ENCODE assay signal across 25 cellular contexts in genomic region chr12:80860206-80860605, GRCh38.
"Had no signal": no experiment of that assay in that cellular context is flagged by ENCODE, and none has a peak within 500 bp of the region (broad histone marks: within the 10 kb centered on the region; RNA-seq: fewer than 3 reads in every experiment).

No MANE protein-coding gene starts in this region.

- H3K79me2 ChIP-seq: hepatocyte had no signal

- DNase-seq: activated CD4-positive, alpha-beta memory T cell treated with anti-CD3 and anti-CD28 coated beads, Interleukin-2, amount 10 ng/mL, durations not matched to agents 7 days and 5 days; activated CD4-positive, alpha-beta T cell treated with anti-CD3 and anti-CD28 coated beads, Interleukin-2, amount 10 ng/mL, durations not matched to agents 24 days and 14 days; activated CD8-positive, alpha-beta memory T cell treated with anti-CD3 and anti-CD28 coated beads, Interleukin-2, amount 50 U/mL, for 48 hours; activated gamma-delta T cell treated with Interleukin-2 at 50 U/mL for 16 hours; activated naive CD4-positive, alpha-beta T cell treated with anti-CD3 and anti-CD28 coated beads, Interleukin-2, amount 50 U/mL, for 16 hours; activated T-cell treated with anti-CD3 and anti-CD28 coated beads, Interleukin-2, amount 50 U/mL, for 24 hours; endodermal cell; gastrocnemius medialis; left cardiac atrium; left ventricle myocardium superior; naive B cell; nephron progenitor cell; ovary; right lobe of liver; stimulated activated CD4-positive, alpha-beta T cell treated with anti-CD3 and anti-CD28 coated beads, Interleukin-12 subunit alpha, Interleukin-12 subunit beta, amount 100 ng/mL, for 4 hours; stimulated activated CD4-positive, alpha-beta T cell treated with anti-CD3 and anti-CD28 coated beads, Interleukin-4, amount 100 ng/mL, for 1 hour; substantia nigra; T-helper 17 cell; T1000; upper lobe of right lung; WERI-Rb-1 had no signal

- H3K4me2 ChIP-seq: hepatocyte had no signal

- H2AFZ ChIP-seq: hepatocyte had no signal

- H3K4me3 ChIP-seq: gastrocnemius medialis, hepatocyte, ovary, right lobe of liver, skin epidermis, upper lobe of right lung had no signal

- H3K27me3 ChIP-seq: gastrocnemius medialis, hepatocyte, ovary, right lobe of liver, upper lobe of right lung had no signal

- H3K27ac ChIP-seq: gastrocnemius medialis, hepatocyte, ovary, right lobe of liver, skin epidermis, upper lobe of right lung, WERI-Rb-1 had no signal

- H3K4me1 ChIP-seq: gastrocnemius medialis, right lobe of liver, upper lobe of right lung had no signal

- H3K9me3 ChIP-seq: gastrocnemius medialis, ovary, right lobe of liver, upper lobe of right lung had no signal

- H3K36me3 ChIP-seq: gastrocnemius medialis, ovary, right lobe of liver, upper lobe of right lung, WERI-Rb-1 had no signal

- ATAC-seq: activated CD4-positive, CD25-positive, alpha-beta regulatory T cell treated with anti-CD3 and anti-CD28 coated beads, Interleukin-2, amount 50 U/mL, for 24 hours; esophagus mucosa; gastrocnemius medialis; right lobe of liver; T-helper 17 cell had no signal
